8 cellular contexts compared by ENCODE assay signal in genomic region chr11:9263840-9264380, GRCh38. TPM values are rescaled to one million over a fixed set of nuclear protein-coding genes. Genes with fewer than 3 reads are reported as not detected.
DNase-seq lines count a peak whose midpoint lies in the region; ATAC-seq and TF ChIP-seq lines count a peak whose summit lies in the region.

No MANE protein-coding gene starts in this region.

- no peaks in the 10 kb centered on the region for H3K9me2 ChIP-seq in OCI-LY7 (ENCODE audit: insufficient read depth, low read length)

- CTCF ChIA-PET in OCI-LY7 (lab: Charles Lee; ENCODE audit: unreplicated experiment): no interaction called here

- H3K4me2 ChIP-seq in OCI-LY7 (ENCODE audit: low read length): peak overlapping the region; percentile 61

- no peaks in the 10 kb centered on the region for H3K27me3 ChIP-seq in adrenal gland

- TF ChIP-seq POLR2A in adrenal gland (IDR thresholded peaks at IDR 0.05): no peak

- H3K79me2 ChIP-seq in OCI-LY7 (ENCODE audit: insufficient read depth, low read depth, low read length): no peaks in the 10 kb centered on the region

- DNase-seq in OCI-LY7 (ENCODE audit: low spot score) (peak; percentile 24), adrenal gland (peak in 1 of 7 donors; percentile 19), kidney tubule cell (ENCODE audit: low spot score) (peak; percentile 61), cerebellar cortex (ENCODE audit: low spot score) (no peak), NCI-H524 (lab: John Stamatoyannopoulos, UW) (no peak)
- peak; percentile 17 to 38 for DNase-seq in stimulated activated CD4-positive, alpha-beta T cell treated with anti-CD3 and anti-CD28 coated beads, Interleukin-4, amount 100 ng/mL, for 48 hours (ENCODE audit: low read depth in 2 of 2)

- intact Hi-C loops in OCI-LY7 (cut with micrococcal nuclease; ENCODE audit: unreplicated experiment) (loop anchor here (5.0 kb wide), 2 partner anchors 57 to 97 kb away; no protein-coding TSS in a partner anchor), adrenal gland (cut with DNase I) (no loop called here)

- H3K9me3 ChIP-seq in OCI-LY7 (ENCODE audit: low read length) (no peaks in the 10 kb centered on the region), adrenal gland (replicated peaks in 1 of 3) (no peaks in the 10 kb centered on the region)

- POLR2A ChIA-PET in OCI-LY7 (lab: Charles Lee): interaction anchor here (0.6 kb wide), 1 partner anchor 52 kb away, joined by 3 read pairs; no protein-coding TSS in a partner anchor

- H3K4me1 ChIP-seq in OCI-LY7 (ENCODE audit: insufficient read depth, low read length, poor library complexity, severe bottlenecking) (peaks cover 25% of the 10 kb centered on the region), adrenal gland (replicated peaks in 1 of 2) (peaks cover 0 to 27% of the 10 kb centered on the region in 2 donors)

- TF ChIP-seq CTCF in OCI-LY7 (conservative IDR thresholded peaks at IDR 0.05; ENCODE audit: low read length) (no peak), adrenal gland (IDR thresholded peaks at IDR 0.05) (no peak)

- WGBS in adrenal gland, 4 donors: 2 to 3% (median 2%) methylated on average over 8 to 10 of the region's 10 CpGs

- peak overlapping the region; percentile 35; the same call in 1 of the 2 replicates for H2AFZ ChIP-seq in OCI-LY7 (ENCODE audit: low read length)

- no peaks in the 10 kb centered on the region for H4K20me1 ChIP-seq in OCI-LY7 (ENCODE audit: insufficient read depth, low read length)

- BruUV-seq in OCI-LY7 (replicated peaks; lab: Mats Ljungman, UMichigan): no TSS peak

- peak; percentile 70 for ATAC-seq in GM18498 (IDR thresholded peaks at IDR 0.05; ENCODE audit: unreplicated experiment)
- peak; percentile 70 for ATAC-seq in HG02678 (IDR thresholded peaks at IDR 0.05; ENCODE audit: unreplicated experiment)

- H3K27ac ChIP-seq in OCI-LY7 (ENCODE audit: low read depth, low read length, poor library complexity, severe bottlenecking) (no peak overlapping the region), adrenal gland (peak overlapping the region; percentile 55 to 96 (median 93))

- H3K36me3 ChIP-seq in OCI-LY7 (ENCODE audit: insufficient read depth, low read length): no peaks in the 10 kb centered on the region
- H3K36me3 ChIP-seq in adrenal gland (replicated peaks in 1 of 2): no peaks in the 10 kb centered on the region

- H3K4me3 ChIP-seq in OCI-LY7 (ENCODE audit: low read depth, low read length, poor library complexity, severe bottlenecking) (peak overlapping the region; percentile 66), adrenal gland (peak overlapping the region in 3 of 4 donors; percentile 50 to 90 (median 81))

RNA-seq across cellular contexts. Expression of gene DENND5A, which starts 1.2 kb away (rescaled TPM):
- total RNA-seq in OCI-LY7 (2014; rRNA removed; shearing (Covaris generic)): 8.3 and 10.5 TPM in 2 replicates
- total RNA-seq in OCI-LY7 (2022) (4.0 and 5.1 TPM in 2 replicates), adrenal gland (10 to 100 TPM; 32.9 to 75.4 (median 62.8) TPM)
- polyA plus RNA-seq in adrenal gland: 10 to 100 TPM; 26.8 to 68.0 (median 33.5) TPM

RNA-seq across cellular contexts. Expression of gene TMEM41B, which starts 50.5 kb away (rescaled TPM):
- total RNA-seq in OCI-LY7 (2014; rRNA removed; shearing (Covaris generic)): 46.9 and 53.9 TPM in 2 replicates
- total RNA-seq in OCI-LY7 (2022): 44.3 and 44.7 TPM in 2 replicates
- total RNA-seq in adrenal gland: 10 to 100 TPM; 21.5 to 43.3 (median 30.0) TPM
- polyA plus RNA-seq in adrenal gland: 10 to 100 TPM; 17.6 to 22.8 (median 22.2) TPM

Comparison
In these comparisons a context has a peak if more than half of its experiments do, and no peak if none do; other contexts are left out.
1. DNase-seq: peak in OCI-LY7 (single experiment), kidney tubule cell (single experiment) and stimulated activated CD4-positive, alpha-beta T cell treated with anti-CD3 and anti-CD28 coated beads, Interleukin-4, amount 100 ng/mL, for 48 hours (2 of 2); none in cerebellar cortex (single experiment) and NCI-H524 (0 of 2).